ENCODE assay signal across 24 cellular contexts in genomic region chr16:87028481-87029320, GRCh38.
"Had no signal": no experiment of that assay in that cellular context is flagged by ENCODE, and none has a peak within 500 bp of the region (broad histone marks: within the 10 kb centered on the region; RNA-seq: fewer than 3 reads in every experiment).

No MANE protein-coding gene starts in this region.

- H3K27ac ChIP-seq: SJSA1, SK-N-MC had no signal

- DNase-seq: IMR-90, Karpas-422, KG1, MG63, NCI-H1092, NCI-H1105 treated with DMSO at 0.1 percent for 48 hours, NCI-H1417 treated with DMSO at 0.1 percent for 48 hours, NCI-H146, NCI-H187, NCI-H2029, NCI-H2081 treated with DMSO at 0.1 percent for 48 hours, NCI-H2171, NCI-H226, NCI-H446, NCI-H510A, NCI-H524 treated with DMSO at 0.1 percent for 48 hours, NCI-H69, NCI-H774, SIG-M5 had no signal

- H3K27me3 ChIP-seq: MG63, SJSA1 had no signal

- H3K36me3 ChIP-seq: MG63, SJSA1 had no signal

- H3K4me3 ChIP-seq: MG63, SJSA1, SK-N-MC had no signal

- H3K9me3 ChIP-seq: MG63, SJSA1 had no signal

- ATAC-seq: HepG2, Panc1, Right ventricle myocardium inferior had no signal
